ENCODE assay signal across 7 cellular contexts in genomic region chr4:3073158-3074077, GRCh38. TPM values are rescaled to one million over a fixed set of nuclear protein-coding genes. Genes with fewer than 3 reads are reported as not detected.
DNase-seq lines count a peak whose midpoint lies in the region; ATAC-seq and TF ChIP-seq lines count a peak whose summit lies in the region.

No MANE protein-coding gene starts in this region.

- in situ Hi-C loops in GM18951 (cut with MboI; ENCODE audit: low sequenced_read_pairs, unreplicated experiment), result no loop called here

- H3K36me3 ChIP-seq in SU-DHL-6 (ENCODE audit: low read length) (no peaks in the 10 kb centered on the region), gastroesophageal sphincter (no peaks in the 10 kb centered on the region)

- ATAC-seq in HG02852 (IDR thresholded peaks at IDR 0.05; ENCODE audit: unreplicated experiment), result peak; percentile 32
- peak; percentile 59 for ATAC-seq in gastroesophageal sphincter

- TF ChIP-seq CTCF in SU-DHL-6 (IDR thresholded peaks at IDR 0.05; ENCODE audit: insufficient read depth, low read length, poor library complexity, severe bottlenecking) (no peak), gastroesophageal sphincter (IDR thresholded peaks at IDR 0.05) (no peak)

- no peaks in the 10 kb centered on the region for H3K9me2 ChIP-seq in SU-DHL-6 (replicated peaks; ENCODE audit: insufficient read depth, low read length)

- DNase-seq in skeletal muscle cell (ENCODE audit: low read depth) (no peak), H4 (ENCODE audit: low spot score) (no peak), NCI-H1930 (lab: John Stamatoyannopoulos, UW) (no peak)

- peak overlapping the region; percentile 91 for H2AFZ ChIP-seq in SU-DHL-6 (ENCODE audit: low read depth, low read length, severe bottlenecking)

- H3K27me3 ChIP-seq in SU-DHL-6 (ENCODE audit: low read length) (no peaks in the 10 kb centered on the region), gastroesophageal sphincter (no peaks in the 10 kb centered on the region)

- H3K9me3 ChIP-seq in SU-DHL-6 (ENCODE audit: insufficient read depth, low read length) (no peaks in the 10 kb centered on the region), gastroesophageal sphincter (no peaks in the 10 kb centered on the region)

- peaks cover 13% of the 10 kb centered on the region for H3F3A ChIP-seq in SU-DHL-6 (ENCODE audit: insufficient read depth)

- peaks cover 35% of the 10 kb centered on the region for H3K79me2 ChIP-seq in SU-DHL-6 (ENCODE audit: insufficient read depth, low read length)

- H3K4me3 ChIP-seq in SU-DHL-6 (ENCODE audit: insufficient read depth, low read length, poor library complexity, severe bottlenecking), result peak overlapping the region; percentile 71
- H3K4me3 ChIP-seq in gastroesophageal sphincter, result peak overlapping the region; percentile 57 to 68
- H3K4me3 ChIP-seq in skeletal muscle cell (ENCODE audit: low read depth, low read length), result peak overlapping the region; percentile 72

- TF ChIP-seq POLR2A in GM18951 (IDR thresholded peaks at IDR 0.05; ENCODE audit: extremely low read depth, insufficient read depth, insufficient read length), result peak; percentile 65
- TF ChIP-seq POLR2A in gastroesophageal sphincter (IDR thresholded peaks at IDR 0.05), result peak; percentile 14 to 49

- peaks cover 0 to 42% (median 10%) of the 10 kb centered on the region in 3 donors for H3K4me1 ChIP-seq in gastroesophageal sphincter

- H3K27ac ChIP-seq in SU-DHL-6 (ENCODE audit: low read depth, low read length), result peak overlapping the region; percentile 52
- H3K27ac ChIP-seq in gastroesophageal sphincter, result peak overlapping the region in 3 of 4 donors; percentile 83 to 91 (median 88)

- H4K20me1 ChIP-seq in SU-DHL-6 (ENCODE audit: low read depth, low read length), result no peaks in the 10 kb centered on the region; the same call in 1 of the 2 replicates

- H3K9ac ChIP-seq in SU-DHL-6 (ENCODE audit: low read length), result peak overlapping the region; percentile 70

- TF ChIP-seq EP300 in gastroesophageal sphincter (IDR thresholded peaks at IDR 0.05), result no peak

- H3K4me2 ChIP-seq in SU-DHL-6 (ENCODE audit: low read depth, low read length, poor library complexity, severe bottlenecking), result peak overlapping the region; percentile 83

- WGBS in gastroesophageal sphincter (ENCODE audit: low coverage in 1 of 2), 2 donors, result 20% methylated on average over 1 of the region's 54 CpGs; no CpG with 5 or more reads in 1 of the 2 donors

RNA-seq across cellular contexts. Expression of gene HTT-AS, which starts 0.9 kb away (rescaled TPM):
- total RNA-seq in gastroesophageal sphincter, result not detected
- total RNA-seq in H4 (2014; rRNA removed; shearing (Covaris generic)), result not detected in 2 replicates

RNA-seq across cellular contexts. Expression of gene HTT, which starts 1.1 kb away (rescaled TPM):
- total RNA-seq in gastroesophageal sphincter, result 10 to 100 TPM; 31.1 to 48.6 (median 43.0) TPM
- 20.3 and 23.9 TPM in 2 replicates for total RNA-seq in H4 (2014; rRNA removed; shearing (Covaris generic))
